In the genomic region with DNA sequence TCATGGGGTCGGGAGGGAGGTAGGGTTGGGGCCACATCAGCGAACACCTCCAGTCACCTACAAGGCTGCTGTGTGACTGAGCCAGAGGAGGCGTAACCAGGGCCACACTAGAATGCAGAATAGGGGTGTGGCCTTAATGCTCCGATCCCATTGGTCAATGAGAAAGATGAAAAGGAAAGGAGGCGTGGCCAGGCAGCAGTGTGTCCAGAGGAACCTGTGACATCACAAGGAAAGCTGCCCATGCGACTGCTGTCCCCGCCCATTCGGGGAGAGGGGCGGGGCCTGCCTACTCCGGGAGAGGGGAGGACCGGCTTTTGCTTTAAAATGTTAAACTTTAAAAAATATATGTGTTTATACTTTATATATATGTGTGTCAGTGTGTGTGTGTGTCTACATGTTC, we compare ENCODE assay signal across 8 cellular contexts.
DNase-seq lines count a peak whose midpoint lies in the region; ATAC-seq, FAIRE-seq and TF ChIP-seq lines count a peak whose summit lies in the region.
"Not testable (repeated sequence)": the region's sequence is repeated elsewhere in the genome, so short reads cannot be mapped to it uniquely, and the experiment has no call there.

No MANE protein-coding gene starts in this region.

- H3F3A ChIP-seq in MM.1S (ENCODE audit: insufficient read depth, low read length), result not testable (repeated sequence)

- ATAC-seq in upper lobe of left lung (ENCODE audit: low FRiP score in 2 of 2), result not testable (repeated sequence)

- not testable (repeated sequence) for H3K79me2 ChIP-seq in MM.1S (ENCODE audit: low read length)

- H3K4me2 ChIP-seq in MM.1S (ENCODE audit: low read depth, low read length), result not testable (repeated sequence)

- WGBS in upper lobe of left lung, 2 donors, result 87 to 91% methylated on average over 11 of the region's 11 CpGs

- not testable (repeated sequence) for H3K9me3 ChIP-seq in MM.1S (replicated peaks; ENCODE audit: insufficient read depth, low read length); upper lobe of left lung

- not testable (repeated sequence) for H3K36me3 ChIP-seq in MM.1S (replicated peaks; ENCODE audit: insufficient read depth, low read length); bronchial epithelial cell (ENCODE audit: control insufficient read depth, insufficient read depth, low read length); upper lobe of left lung

- not testable (repeated sequence) for FAIRE-seq in bronchial epithelial cell (lab: Jason Lieb, UNC)

- TF ChIP-seq EP300 in upper lobe of left lung (IDR thresholded peaks at IDR 0.05), result not testable (repeated sequence)

- not testable (repeated sequence) for TF ChIP-seq POLR2A in upper lobe of left lung (IDR thresholded peaks at IDR 0.05)

- not testable (repeated sequence) for H3K27ac ChIP-seq in MM.1S (ENCODE audit: low read length); upper lobe of left lung

- not testable (repeated sequence) for H3K4me3 ChIP-seq in MM.1S (ENCODE audit: low read length); bronchial epithelial cell (ENCODE audit: low read depth, low read length); upper lobe of left lung

- not testable (repeated sequence) for H4K20me1 ChIP-seq in MM.1S (ENCODE audit: insufficient read depth, low read length)

- DNase-seq in Daoy (ENCODE audit: low read depth), result peak; percentile 44
- DNase-seq in HCEC 1CT, result peak; percentile 13
- peak; percentile 33 for DNase-seq in MM.1S
- peak; percentile 48 for DNase-seq in NCI-H69 (lab: John Stamatoyannopoulos, UW)
- peak; percentile 65 for DNase-seq in SK-N-DZ (ENCODE audit: low spot score)
- peak; percentile 16 for DNase-seq in bronchial epithelial cell (ENCODE audit: low read depth)
- DNase-seq in inferior parietal cortex (ENCODE audit: extremely low spot score), result peak; percentile 10
- peak; percentile 6 to 40 for DNase-seq in upper lobe of left lung

- H3K9me2 ChIP-seq in MM.1S (replicated peaks; ENCODE audit: insufficient read depth, low read length), result not testable (repeated sequence)

- not testable (repeated sequence) for H3K4me1 ChIP-seq in MM.1S (ENCODE audit: low read length); upper lobe of left lung

- not testable (repeated sequence) for TF ChIP-seq CTCF in MM.1S (IDR thresholded peaks at IDR 0.05; ENCODE audit: low read length); bronchial epithelial cell (IDR thresholded peaks at IDR 0.05; ENCODE audit: insufficient read depth, low read length, severe bottlenecking); upper lobe of left lung (IDR thresholded peaks at IDR 0.05)

- not testable (repeated sequence) for H3K27me3 ChIP-seq in MM.1S (replicated peaks; ENCODE audit: insufficient read depth, low read length); bronchial epithelial cell (ENCODE audit: control insufficient read depth, insufficient read depth, low read length); upper lobe of left lung

- H3K9ac ChIP-seq in MM.1S (ENCODE audit: low read length), result not testable (repeated sequence)

- H2AFZ ChIP-seq in MM.1S (ENCODE audit: low read length), result not testable (repeated sequence)

Comparison
In these comparisons a context has a peak if more than half of its experiments do, and no peak if none do; other contexts are left out.
1. DNase-seq: peak in every context shown above with its lines; median percentile 65 in SK-N-DZ; 48 in NCI-H69; 44 in Daoy; 33 in MM.1S; 23 in upper lobe of left lung; 16 in bronchial epithelial cell; 13 in HCEC 1CT; 10 in inferior parietal cortex.